In the genomic region with DNA sequence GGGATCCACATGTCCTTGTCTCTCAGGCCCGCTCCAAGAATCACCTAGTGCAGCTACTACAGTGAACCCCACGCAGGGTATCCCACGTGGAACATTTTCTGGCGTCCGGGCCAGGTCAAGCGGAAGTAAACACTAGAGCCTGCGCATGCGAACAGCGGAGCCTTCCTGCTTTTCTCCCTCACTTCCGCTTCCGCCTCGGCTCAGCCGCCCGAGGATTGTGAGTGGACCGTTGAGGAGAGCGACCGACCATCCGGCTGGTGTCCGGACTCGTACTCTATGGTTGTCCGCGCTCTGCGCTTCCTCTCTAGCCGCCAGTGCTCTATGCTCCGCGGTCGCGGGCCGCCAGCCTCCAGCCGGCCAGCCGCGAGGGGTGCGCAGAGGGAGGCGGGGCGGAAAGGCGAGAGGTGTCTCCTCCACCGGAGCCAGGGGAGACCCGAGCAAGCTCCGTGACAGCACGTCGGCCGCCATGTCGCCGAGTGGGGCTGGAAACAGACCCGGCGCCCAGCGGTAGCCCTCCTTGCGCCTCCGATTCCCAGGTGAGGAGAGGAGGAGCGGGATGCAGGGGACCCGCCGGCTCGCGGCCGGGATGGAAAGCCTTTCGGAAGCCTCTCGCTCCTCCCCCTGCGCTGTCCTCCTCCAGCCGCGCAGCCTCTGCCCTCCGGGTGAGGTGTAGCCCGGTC, we compare ENCODE assay signal across 1 cellular context.
TF ChIP-seq lines count a peak whose summit lies in the region.

A gene with protein sequence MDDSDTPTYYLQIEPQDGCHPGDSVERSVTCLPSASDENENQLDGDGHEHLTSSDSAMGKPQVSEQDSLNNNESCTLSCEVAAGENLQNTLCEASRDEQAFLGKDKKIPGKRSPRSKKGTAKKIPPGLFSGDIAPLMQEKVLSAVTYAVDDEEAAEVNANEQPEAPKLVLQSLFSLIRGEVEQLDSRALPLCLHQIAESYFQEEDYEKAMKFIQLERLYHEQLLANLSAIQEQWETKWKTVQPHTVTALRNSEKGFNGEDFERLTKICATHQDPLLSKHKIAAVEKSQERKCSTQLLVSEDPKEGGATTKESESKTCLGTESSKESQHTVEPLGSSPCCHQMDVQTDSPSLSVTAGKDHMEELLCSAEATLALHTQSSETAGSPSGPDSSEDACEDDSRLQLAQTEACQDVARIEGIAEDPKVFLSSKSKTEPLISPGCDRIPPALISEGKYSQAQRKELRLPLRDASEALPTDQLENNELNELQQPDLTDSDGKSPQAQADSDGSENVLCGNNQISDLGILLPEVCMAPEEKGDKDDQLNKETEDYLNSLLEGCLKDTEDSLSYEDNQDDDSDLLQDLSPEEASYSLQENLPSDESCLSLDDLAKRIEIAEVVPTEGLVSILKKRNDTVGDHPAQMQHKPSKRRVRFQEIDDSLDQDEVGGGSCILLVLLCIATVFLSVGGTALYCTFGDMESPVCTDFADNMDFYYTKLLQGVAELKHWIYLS (plus strand): TSS at position 329 of the 680 bp plus-strand sequence. CDS start 25,107 bp downstream, outside the sequence.
A gene with protein sequence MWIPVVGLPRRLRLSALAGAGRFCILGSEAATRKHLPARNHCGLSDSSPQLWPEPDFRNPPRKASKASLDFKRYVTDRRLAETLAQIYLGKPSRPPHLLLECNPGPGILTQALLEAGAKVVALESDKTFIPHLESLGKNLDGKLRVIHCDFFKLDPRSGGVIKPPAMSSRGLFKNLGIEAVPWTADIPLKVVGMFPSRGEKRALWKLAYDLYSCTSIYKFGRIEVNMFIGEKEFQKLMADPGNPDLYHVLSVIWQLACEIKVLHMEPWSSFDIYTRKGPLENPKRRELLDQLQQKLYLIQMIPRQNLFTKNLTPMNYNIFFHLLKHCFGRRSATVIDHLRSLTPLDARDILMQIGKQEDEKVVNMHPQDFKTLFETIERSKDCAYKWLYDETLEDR (minus strand): TSS at position 134 of the 680 bp plus-strand sequence. CDS start 123 bp downstream, at position 11.

TF ChIP-seq in HepG2, 621 proteins besides CTCF, POLR2A, EP300 and RAD21 (continued from another document):
- TF ChIP-seq, protein P1, sequence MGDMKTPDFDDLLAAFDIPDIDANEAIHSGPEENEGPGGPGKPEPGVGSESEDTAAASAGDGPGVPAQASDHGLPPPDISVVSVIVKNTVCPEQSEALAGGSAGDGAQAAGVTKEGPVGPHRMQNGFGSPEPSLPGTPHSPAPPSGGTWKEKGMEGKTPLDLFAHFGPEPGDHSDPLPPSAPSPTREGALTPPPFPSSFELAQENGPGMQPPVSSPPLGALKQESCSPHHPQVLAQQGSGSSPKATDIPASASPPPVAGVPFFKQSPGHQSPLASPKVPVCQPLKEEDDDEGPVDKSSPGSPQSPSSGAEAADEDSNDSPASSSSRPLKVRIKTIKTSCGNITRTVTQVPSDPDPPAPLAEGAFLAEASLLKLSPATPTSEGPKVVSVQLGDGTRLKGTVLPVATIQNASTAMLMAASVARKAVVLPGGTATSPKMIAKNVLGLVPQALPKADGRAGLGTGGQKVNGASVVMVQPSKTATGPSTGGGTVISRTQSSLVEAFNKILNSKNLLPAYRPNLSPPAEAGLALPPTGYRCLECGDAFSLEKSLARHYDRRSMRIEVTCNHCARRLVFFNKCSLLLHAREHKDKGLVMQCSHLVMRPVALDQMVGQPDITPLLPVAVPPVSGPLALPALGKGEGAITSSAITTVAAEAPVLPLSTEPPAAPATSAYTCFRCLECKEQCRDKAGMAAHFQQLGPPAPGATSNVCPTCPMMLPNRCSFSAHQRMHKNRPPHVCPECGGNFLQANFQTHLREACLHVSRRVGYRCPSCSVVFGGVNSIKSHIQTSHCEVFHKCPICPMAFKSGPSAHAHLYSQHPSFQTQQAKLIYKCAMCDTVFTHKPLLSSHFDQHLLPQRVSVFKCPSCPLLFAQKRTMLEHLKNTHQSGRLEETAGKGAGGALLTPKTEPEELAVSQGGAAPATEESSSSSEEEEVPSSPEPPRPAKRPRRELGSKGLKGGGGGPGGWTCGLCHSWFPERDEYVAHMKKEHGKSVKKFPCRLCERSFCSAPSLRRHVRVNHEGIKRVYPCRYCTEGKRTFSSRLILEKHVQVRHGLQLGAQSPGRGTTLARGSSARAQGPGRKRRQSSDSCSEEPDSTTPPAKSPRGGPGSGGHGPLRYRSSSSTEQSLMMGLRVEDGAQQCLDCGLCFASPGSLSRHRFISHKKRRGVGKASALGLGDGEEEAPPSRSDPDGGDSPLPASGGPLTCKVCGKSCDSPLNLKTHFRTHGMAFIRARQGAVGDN (CRISPR knock-in tag; IDR thresholded peaks at IDR 0.05): peak; percentile 88
- TF ChIP-seq ZNF761 (CRISPR knock-in tag; conservative IDR thresholded peaks at IDR 0.05) (peak; percentile 57; the same call in 1 of the 2 replicates), ZNF329 (CRISPR knock-in tag; IDR thresholded peaks at IDR 0.05; ENCODE audit: low read depth) (peak; percentile 80; the same call in 1 of the 2 replicates), ZNF382 (CRISPR knock-in tag; IDR thresholded peaks at IDR 0.05; ENCODE audit: borderline replicate concordance) (no peak), SIN3B (IDR thresholded peaks at IDR 0.05; ENCODE audit: low read length) (peak; percentile 68; the same call in 1 of the 2 replicates), AGO2 (optimal IDR thresholded peaks at IDR 0.05; ENCODE audit: low read depth, low read length) (peak; percentile 73), ZFAT (CRISPR knock-in tag; conservative IDR thresholded peaks at IDR 0.05) (no peak), POLR2AphosphoS5 (IDR thresholded peaks at IDR 0.05; ENCODE audit: low read depth, low read length) (peak; percentile 76), ZFP36L2 (CRISPR knock-in tag; IDR thresholded peaks at IDR 0.05) (no peak), PTBP1 (IDR thresholded peaks at IDR 0.05; ENCODE audit: low read depth, low read length, poor library complexity, severe bottlenecking) (no peak), EEA1 (CRISPR knock-in tag; IDR thresholded peaks at IDR 0.05; ENCODE audit: borderline replicate concordance) (peak; percentile 58; the same call in 1 of the 2 replicates), ZNF839 (CRISPR knock-in tag; IDR thresholded peaks at IDR 0.05; ENCODE audit: borderline replicate concordance) (peak; percentile 83; the same call in 1 of the 2 replicates), KAT7 (CRISPR knock-in tag; IDR thresholded peaks at IDR 0.05; ENCODE audit: borderline replicate concordance) (peak; percentile 97), POLR2G (IDR thresholded peaks at IDR 0.05; ENCODE audit: low read depth, low read length) (peak; percentile 90), KAT8 (CRISPR knock-in tag; IDR thresholded peaks at IDR 0.05) (peak; percentile 98), PAX8 (CRISPR knock-in tag; IDR thresholded peaks at IDR 0.05; ENCODE audit: borderline replicate concordance) (no peak), NRL (CRISPR knock-in tag; IDR thresholded peaks at IDR 0.05; ENCODE audit: borderline replicate concordance) (peak; percentile 84), DMAP1 (CRISPR knock-in tag; IDR thresholded peaks at IDR 0.05) (peak; percentile 97), SAP130 (CRISPR knock-in tag; IDR thresholded peaks at IDR 0.05; ENCODE audit: low read depth) (peak; percentile 99), ZSCAN29 (CRISPR knock-in tag; conservative IDR thresholded peaks at IDR 0.05) (peak; percentile 17; the same call in 1 of the 2 replicates), RBFOX2 (IDR thresholded peaks at IDR 0.05; ENCODE audit: low read depth, low read length) (peak; percentile 90), NR1H2 (CRISPR knock-in tag; IDR thresholded peaks at IDR 0.05; ENCODE audit: borderline replicate concordance, low read depth) (no peak), ZFP36L1 (CRISPR knock-in tag; IDR thresholded peaks at IDR 0.05) (0 out of 2 replicates have a peak, but pooled peaks have one; percentile 23), ZNF772 (CRISPR knock-in tag; IDR thresholded peaks at IDR 0.05) (peak; percentile 71; the same call in 1 of the 2 replicates), ZNF225 (CRISPR knock-in tag; IDR thresholded peaks at IDR 0.05) (0 out of 2 replicates have a peak, but pooled peaks have one; percentile 62)
- TF ChIP-seq, protein P2, sequence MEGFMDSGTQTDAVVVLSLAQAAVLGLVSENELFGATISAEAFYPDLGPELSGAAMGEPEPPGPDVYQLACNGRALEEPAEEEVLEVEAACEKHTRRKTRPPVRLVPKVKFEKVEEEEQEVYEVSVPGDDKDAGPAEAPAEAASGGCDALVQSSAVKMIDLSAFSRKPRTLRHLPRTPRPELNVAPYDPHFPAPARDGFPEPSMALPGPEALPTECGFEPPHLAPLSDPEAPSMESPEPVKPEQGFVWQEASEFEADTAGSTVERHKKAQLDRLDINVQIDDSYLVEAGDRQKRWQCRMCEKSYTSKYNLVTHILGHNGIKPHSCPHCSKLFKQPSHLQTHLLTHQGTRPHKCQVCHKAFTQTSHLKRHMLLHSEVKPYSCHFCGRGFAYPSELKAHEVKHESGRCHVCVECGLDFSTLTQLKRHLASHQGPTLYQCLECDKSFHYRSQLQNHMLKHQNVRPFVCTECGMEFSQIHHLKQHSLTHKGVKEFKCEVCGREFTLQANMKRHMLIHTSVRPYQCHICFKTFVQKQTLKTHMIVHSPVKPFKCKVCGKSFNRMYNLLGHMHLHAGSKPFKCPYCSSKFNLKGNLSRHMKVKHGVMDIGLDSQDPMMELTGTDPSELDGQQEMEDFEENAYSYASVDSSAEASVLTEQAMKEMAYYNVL (CRISPR knock-in tag; IDR thresholded peaks at IDR 0.05; ENCODE audit: borderline replicate concordance): peak; percentile 74; the same call in 1 of the 2 replicates
- TF ChIP-seq, protein P3, sequence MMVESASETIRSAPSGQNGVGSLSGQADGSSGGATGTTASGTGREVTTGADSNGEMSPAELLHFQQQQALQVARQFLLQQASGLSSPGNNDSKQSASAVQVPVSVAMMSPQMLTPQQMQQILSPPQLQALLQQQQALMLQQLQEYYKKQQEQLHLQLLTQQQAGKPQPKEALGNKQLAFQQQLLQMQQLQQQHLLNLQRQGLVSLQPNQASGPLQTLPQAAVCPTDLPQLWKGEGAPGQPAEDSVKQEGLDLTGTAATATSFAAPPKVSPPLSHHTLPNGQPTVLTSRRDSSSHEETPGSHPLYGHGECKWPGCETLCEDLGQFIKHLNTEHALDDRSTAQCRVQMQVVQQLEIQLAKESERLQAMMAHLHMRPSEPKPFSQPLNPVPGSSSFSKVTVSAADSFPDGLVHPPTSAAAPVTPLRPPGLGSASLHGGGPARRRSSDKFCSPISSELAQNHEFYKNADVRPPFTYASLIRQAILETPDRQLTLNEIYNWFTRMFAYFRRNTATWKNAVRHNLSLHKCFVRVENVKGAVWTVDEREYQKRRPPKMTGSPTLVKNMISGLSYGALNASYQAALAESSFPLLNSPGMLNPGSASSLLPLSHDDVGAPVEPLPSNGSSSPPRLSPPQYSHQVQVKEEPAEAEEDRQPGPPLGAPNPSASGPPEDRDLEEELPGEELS (CRISPR knock-in tag; IDR thresholded peaks at IDR 0.05): 0 out of 2 replicates have a peak, but pooled peaks have one; percentile 29
- TF ChIP-seq, protein P4, sequence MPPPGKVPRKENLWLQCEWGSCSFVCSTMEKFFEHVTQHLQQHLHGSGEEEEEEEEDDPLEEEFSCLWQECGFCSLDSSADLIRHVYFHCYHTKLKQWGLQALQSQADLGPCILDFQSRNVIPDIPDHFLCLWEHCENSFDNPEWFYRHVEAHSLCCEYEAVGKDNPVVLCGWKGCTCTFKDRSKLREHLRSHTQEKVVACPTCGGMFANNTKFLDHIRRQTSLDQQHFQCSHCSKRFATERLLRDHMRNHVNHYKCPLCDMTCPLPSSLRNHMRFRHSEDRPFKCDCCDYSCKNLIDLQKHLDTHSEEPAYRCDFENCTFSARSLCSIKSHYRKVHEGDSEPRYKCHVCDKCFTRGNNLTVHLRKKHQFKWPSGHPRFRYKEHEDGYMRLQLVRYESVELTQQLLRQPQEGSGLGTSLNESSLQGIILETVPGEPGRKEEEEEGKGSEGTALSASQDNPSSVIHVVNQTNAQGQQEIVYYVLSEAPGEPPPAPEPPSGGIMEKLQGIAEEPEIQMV (CRISPR knock-in tag; IDR thresholded peaks at IDR 0.05; ENCODE audit: low read depth): 0 out of 2 replicates have a peak, but pooled peaks have one; percentile 26
- TF ChIP-seq, protein P5, sequence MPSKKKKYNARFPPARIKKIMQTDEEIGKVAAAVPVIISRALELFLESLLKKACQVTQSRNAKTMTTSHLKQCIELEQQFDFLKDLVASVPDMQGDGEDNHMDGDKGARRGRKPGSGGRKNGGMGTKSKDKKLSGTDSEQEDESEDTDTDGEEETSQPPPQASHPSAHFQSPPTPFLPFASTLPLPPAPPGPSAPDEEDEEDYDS (CRISPR knock-in tag; IDR thresholded peaks at IDR 0.05): peak; percentile 77
- TF ChIP-seq, protein P6, sequence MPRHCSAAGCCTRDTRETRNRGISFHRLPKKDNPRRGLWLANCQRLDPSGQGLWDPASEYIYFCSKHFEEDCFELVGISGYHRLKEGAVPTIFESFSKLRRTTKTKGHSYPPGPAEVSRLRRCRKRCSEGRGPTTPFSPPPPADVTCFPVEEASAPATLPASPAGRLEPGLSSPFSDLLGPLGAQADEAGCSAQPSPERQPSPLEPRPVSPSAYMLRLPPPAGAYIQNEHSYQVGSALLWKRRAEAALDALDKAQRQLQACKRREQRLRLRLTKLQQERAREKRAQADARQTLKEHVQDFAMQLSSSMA (CRISPR knock-in tag; IDR thresholded peaks at IDR 0.05): peak; percentile 90
- TF ChIP-seq, protein P7, sequence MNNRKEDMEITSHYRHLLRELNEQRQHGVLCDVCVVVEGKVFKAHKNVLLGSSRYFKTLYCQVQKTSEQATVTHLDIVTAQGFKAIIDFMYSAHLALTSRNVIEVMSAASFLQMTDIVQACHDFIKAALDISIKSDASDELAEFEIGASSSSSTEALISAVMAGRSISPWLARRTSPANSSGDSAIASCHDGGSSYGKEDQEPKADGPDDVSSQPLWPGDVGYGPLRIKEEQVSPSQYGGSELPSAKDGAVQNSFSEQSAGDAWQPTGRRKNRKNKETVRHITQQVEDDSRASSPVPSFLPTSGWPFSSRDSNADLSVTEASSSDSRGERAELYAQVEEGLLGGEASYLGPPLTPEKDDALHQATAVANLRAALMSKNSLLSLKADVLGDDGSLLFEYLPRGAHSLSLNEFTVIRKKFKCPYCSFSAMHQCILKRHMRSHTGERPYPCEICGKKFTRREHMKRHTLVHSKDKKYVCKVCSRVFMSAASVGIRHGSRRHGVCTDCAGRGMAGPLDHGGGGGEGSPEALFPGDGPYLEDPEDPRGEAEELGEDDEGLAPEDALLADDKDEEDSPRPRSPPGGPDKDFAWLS (CRISPR knock-in tag; IDR thresholded peaks at IDR 0.05; ENCODE audit: borderline replicate concordance): no peak
- TF ChIP-seq, protein P8, sequence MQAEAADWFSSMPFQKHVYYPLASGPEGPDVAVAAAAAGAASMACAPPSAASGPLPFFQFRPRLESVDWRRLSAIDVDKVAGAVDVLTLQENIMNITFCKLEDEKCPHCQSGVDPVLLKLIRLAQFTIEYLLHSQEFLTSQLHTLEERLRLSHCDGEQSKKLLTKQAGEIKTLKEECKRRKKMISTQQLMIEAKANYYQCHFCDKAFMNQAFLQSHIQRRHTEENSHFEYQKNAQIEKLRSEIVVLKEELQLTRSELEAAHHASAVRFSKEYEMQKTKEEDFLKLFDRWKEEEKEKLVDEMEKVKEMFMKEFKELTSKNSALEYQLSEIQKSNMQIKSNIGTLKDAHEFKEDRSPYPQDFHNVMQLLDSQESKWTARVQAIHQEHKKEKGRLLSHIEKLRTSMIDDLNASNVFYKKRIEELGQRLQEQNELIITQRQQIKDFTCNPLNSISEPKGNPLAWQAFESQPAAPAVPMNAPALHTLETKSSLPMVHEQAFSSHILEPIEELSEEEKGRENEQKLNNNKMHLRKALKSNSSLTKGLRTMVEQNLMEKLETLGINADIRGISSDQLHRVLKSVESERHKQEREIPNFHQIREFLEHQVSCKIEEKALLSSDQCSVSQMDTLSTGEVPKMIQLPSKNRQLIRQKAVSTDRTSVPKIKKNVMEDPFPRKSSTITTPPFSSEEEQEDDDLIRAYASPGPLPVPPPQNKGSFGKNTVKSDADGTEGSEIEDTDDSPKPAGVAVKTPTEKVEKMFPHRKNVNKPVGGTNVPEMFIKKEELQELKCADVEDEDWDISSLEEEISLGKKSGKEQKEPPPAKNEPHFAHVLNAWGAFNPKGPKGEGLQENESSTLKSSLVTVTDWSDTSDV (CRISPR knock-in tag; IDR thresholded peaks at IDR 0.05): 0 out of 2 replicates have a peak, but pooled peaks have one; percentile 73
